2 cellular contexts compared by ENCODE assay signal in the genomic region with DNA sequence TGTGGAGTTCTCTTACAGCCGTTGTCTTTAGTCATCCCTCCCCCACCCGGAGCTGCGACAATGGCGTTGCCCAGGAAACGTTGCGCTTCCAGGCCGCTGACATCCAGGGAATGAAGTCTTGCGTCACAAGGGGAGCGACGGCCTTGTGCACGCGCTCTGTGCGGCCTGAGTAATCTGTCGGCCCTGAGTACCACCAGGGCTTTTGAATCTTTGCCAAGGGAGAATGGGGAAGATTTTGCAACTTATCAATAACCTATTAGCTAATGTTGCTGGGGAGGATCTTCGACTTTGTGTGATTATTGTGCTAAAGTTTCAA.
TF ChIP-seq lines count a peak whose summit lies in the region.

SOX30 (minus strand) TSS at position 62 of the 316 bp plus-strand sequence. CDS start 360 bp downstream, outside the sequence.

TF ChIP-seq in IMR-90, 13 proteins besides CTCF, POLR2A, EP300 and RAD21:
- TF ChIP-seq RFX5 (IDR thresholded peaks at IDR 0.05; ENCODE audit: low read depth, low read length) (no peak), MAFK (IDR thresholded peaks at IDR 0.05; ENCODE audit: low read depth, low read length) (no peak), BHLHE40 (IDR thresholded peaks at IDR 0.05; ENCODE audit: low read depth, low read length) (no peak), SMC3 (IDR thresholded peaks at IDR 0.05; ENCODE audit: low read depth, low read length) (no peak), CHD1 (IDR thresholded peaks at IDR 0.05; ENCODE audit: low read depth, low read length) (no peak), MXI1 (IDR thresholded peaks at IDR 0.05; ENCODE audit: borderline replicate concordance, low read depth, low read length) (no peak), MAZ (IDR thresholded peaks at IDR 0.05; ENCODE audit: borderline replicate concordance, low read depth, low read length) (no peak), FOS (IDR thresholded peaks at IDR 0.05; ENCODE audit: low read depth, low read length) (no peak), ELK1 (IDR thresholded peaks at IDR 0.05; ENCODE audit: borderline replicate concordance, low read depth, low read length) (no peak), RCOR1 (IDR thresholded peaks at IDR 0.05; ENCODE audit: insufficient replicate concordance, low read length) (no peak), CEBPB (IDR thresholded peaks at IDR 0.05; ENCODE audit: low read depth, low read length) (no peak), USF2 (IDR thresholded peaks at IDR 0.05; ENCODE audit: low read depth, low read length) (no peak), NFE2L2 (IDR thresholded peaks at IDR 0.05; ENCODE audit: low read depth, low read length) (no peak)

TF ChIP-seq in H1, 55 proteins besides CTCF, POLR2A, EP300 and RAD21:
- TF ChIP-seq, protein P1, sequence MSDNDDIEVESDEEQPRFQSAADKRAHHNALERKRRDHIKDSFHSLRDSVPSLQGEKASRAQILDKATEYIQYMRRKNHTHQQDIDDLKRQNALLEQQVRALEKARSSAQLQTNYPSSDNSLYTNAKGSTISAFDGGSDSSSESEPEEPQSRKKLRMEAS (IDR thresholded peaks at IDR 0.05), result no peak
- TF ChIP-seq CEBPB (IDR thresholded peaks at IDR 0.05; ENCODE audit: low read depth, low read length), result peak; percentile 65
